ENCODE assay signal across 14 cellular contexts in the genomic region with DNA sequence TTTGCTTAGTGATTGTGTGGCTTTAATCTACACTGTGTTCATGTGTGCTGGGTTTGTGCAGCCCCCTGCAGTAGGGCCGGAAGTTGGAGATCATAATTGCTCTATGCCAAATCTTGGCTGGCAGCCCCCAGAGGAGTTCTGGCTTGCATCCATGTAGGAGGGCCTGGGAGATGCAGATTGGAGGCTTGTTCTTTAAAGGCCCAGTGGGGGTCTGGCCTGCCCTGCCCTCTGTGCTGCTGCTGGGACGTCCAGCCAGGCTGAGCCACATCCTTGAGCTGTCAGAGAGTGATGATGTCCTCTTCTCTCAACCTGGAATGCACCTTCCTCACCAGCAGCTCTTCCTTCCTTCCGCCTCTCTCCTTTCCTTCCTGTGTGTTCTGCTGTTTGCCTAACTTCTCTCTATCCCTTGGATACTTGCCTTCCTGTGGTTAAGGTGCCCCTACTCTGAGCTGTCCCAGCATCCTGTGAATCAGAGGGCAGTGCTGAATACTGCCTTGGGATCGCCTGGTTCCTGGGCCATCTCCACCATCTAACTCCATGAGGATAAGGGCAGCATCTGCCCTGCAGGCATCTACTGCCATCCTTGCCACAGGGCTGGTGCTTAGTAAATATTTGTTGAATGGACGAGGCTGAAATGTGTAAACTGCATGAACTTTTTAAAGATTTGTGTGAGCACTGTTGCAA. TPM values are rescaled to one million over a fixed set of nuclear protein-coding genes. Genes with fewer than 3 reads are reported as not detected.
DNase-seq lines count a peak whose midpoint lies in the region; ATAC-seq, FAIRE-seq and TF ChIP-seq lines count a peak whose summit lies in the region.
"Had no signal": no experiment of that assay in that cellular context is flagged by ENCODE, and none has a peak within 500 bp of the region (broad histone marks: within the 10 kb centered on the region; RNA-seq: fewer than 3 reads in every experiment).

No MANE protein-coding gene starts in this region.

- peaks cover 27% of the 10 kb centered on the region; the same call in 2 of the 3 replicates for H3K36me3 Mint-ChIP-seq in GM23338 (ENCODE audit: low read depth)
- H3K36me3 Mint-ChIP-seq in osteocyte (ENCODE audit: unreplicated experiment), result peaks cover 5% of the 10 kb centered on the region
- no peaks in the 10 kb centered on the region for H3K36me3 Mint-ChIP-seq in CD14-positive monocyte
- H3K36me3 Mint-ChIP-seq: natural killer cell treated with Interleukin-12 subunit alpha and Interleukin-12 subunit beta and Interleukin-15 and Interleukin-18, amount 100 ng/mL, for 72 hours had no signal

- no TSS peak for BruUV-seq in endothelial cell of umbilical vein (replicated peaks; lab: Mats Ljungman, UMichigan)

- intact Hi-C loops in endothelial cell of umbilical vein (cut with micrococcal nuclease) (no loop called here), CD14-positive monocyte (cut with micrococcal nuclease) (no loop called here)

- H3K9me1 ChIP-seq in endothelial cell of umbilical vein (replicated peaks; ENCODE audit: control insufficient read depth, extremely low read depth, insufficient read depth, low read length), result no peaks in the 10 kb centered on the region

- no peak overlapping the region for H3K4me3 ChIP-seq in GM23338
- no peak overlapping the region for H3K4me3 ChIP-seq in SK-N-MC
- no peak overlapping the region for H3K4me3 ChIP-seq in endothelial cell of umbilical vein (replicated peaks in 1 of 3; ENCODE audit: insufficient read depth in 1 of 3, low read depth in 1 of 3, low read length in 3 of 3)
- H3K4me3 ChIP-seq: thyroid gland had no signal

- H2AFZ ChIP-seq in GM23338 (no peak overlapping the region), endothelial cell of umbilical vein (ENCODE audit: low read depth, low read length) (no peak overlapping the region)

- H3K4me1 ChIP-seq in GM23338 (ENCODE audit: insufficient read depth), result peaks cover 14% of the 10 kb centered on the region
- peaks cover 22% of the 10 kb centered on the region for H3K4me1 ChIP-seq in endothelial cell of umbilical vein (ENCODE audit: control insufficient read depth, extremely low read depth, insufficient read depth, low read length)

- H3K4me2 ChIP-seq in GM23338 (no peak overlapping the region), endothelial cell of umbilical vein (ENCODE audit: insufficient read depth, low read length) (no peak overlapping the region)

- CTCF ChIA-PET in endothelial cell of umbilical vein (lab: Charles Lee), result no interaction called here

- dilution Hi-C loops in endothelial cell of umbilical vein (cut with MboI; ENCODE audit: extremely low pct_ligation_motif_present, low sequenced_read_pairs), result no loop called here

- DNase-seq in GM23338 (ENCODE audit: low spot score), result no peak
- peak; percentile 59 for DNase-seq in SK-N-MC (ENCODE audit: low read depth, low spot score)
- DNase-seq in endothelial cell of umbilical vein (ENCODE audit: low read depth, low spot score), result peak; percentile 26
- DNase-seq in osteocyte (ENCODE audit: extremely low spot score, unreplicated experiment), result no peak
- no peak for DNase-seq in CD14-positive monocyte (ENCODE audit: low spot score)
- DNase-seq in stimulated activated CD4-positive, alpha-beta T cell treated with anti-CD3 and anti-CD28 coated beads, Interleukin-2, amount 100 ng/mL, for 48 hours, result no peak
- DNase-seq: COR-L47, glutamatergic neuron, left colon, Right ventricle myocardium superior, thyroid gland had no signal

- H3K79me2 ChIP-seq in GM23338 (replicated peaks; ENCODE audit: insufficient read depth) (peaks cover 95% of the 10 kb centered on the region), endothelial cell of umbilical vein (ENCODE audit: control insufficient read depth, insufficient read depth, low read length) (peaks cover 86% of the 10 kb centered on the region)

- H3K27me3 Mint-ChIP-seq in GM23338 (ENCODE audit: insufficient read depth, low read depth, poor library complexity) (peaks cover 4% of the 10 kb centered on the region), osteocyte (ENCODE audit: unreplicated experiment) (no peaks in the 10 kb centered on the region), CD14-positive monocyte (ENCODE audit: low read depth in 3 of 3) (peaks cover 0 to 4% (median 0%) of the 10 kb centered on the region in 3 donors)
- H3K27me3 Mint-ChIP-seq: natural killer cell treated with Interleukin-12 subunit alpha and Interleukin-12 subunit beta and Interleukin-15 and Interleukin-18, amount 100 ng/mL, for 72 hours had no signal

- no peaks in the 10 kb centered on the region for H3F3A ChIP-seq in GM23338 (replicated peaks; ENCODE audit: low read depth)

- peaks cover 24% of the 10 kb centered on the region for H3K4me1 Mint-ChIP-seq in GM23338
- H3K4me1 Mint-ChIP-seq in osteocyte (ENCODE audit: unreplicated experiment), result peaks cover 45% of the 10 kb centered on the region
- H3K4me1 Mint-ChIP-seq in CD14-positive monocyte, result no peaks in the 10 kb centered on the region

- H3K9me3 ChIP-seq in SK-N-MC (ENCODE audit: low read depth, low read length) (no peaks in the 10 kb centered on the region), endothelial cell of umbilical vein (replicated peaks; ENCODE audit: control insufficient read depth, insufficient read depth, low read length) (no peaks in the 10 kb centered on the region)
- H3K9me3 ChIP-seq: thyroid gland had no signal

- H3K9me2 ChIP-seq in GM23338 (ENCODE audit: insufficient read depth), result no peaks in the 10 kb centered on the region

- H3K27ac ChIP-seq in GM23338 (ENCODE audit: low read depth) (no peak overlapping the region), SK-N-MC (peak overlapping the region; percentile 84; the same call in 1 of the 2 replicates), endothelial cell of umbilical vein (ENCODE audit: insufficient read depth, low read depth, low read length) (no peak overlapping the region)
- H3K27ac ChIP-seq: thyroid gland had no signal

- no peak for TF ChIP-seq POLR2A in endothelial cell of umbilical vein (IDR thresholded peaks at IDR 0.05; ENCODE audit: low read depth, low read length)

- ATAC-seq in GM23338, result peak; percentile 64
- ATAC-seq in GM19455 (IDR thresholded peaks at IDR 0.05; ENCODE audit: unreplicated experiment), result no peak
- no peak for ATAC-seq in HG02678 (IDR thresholded peaks at IDR 0.05; ENCODE audit: unreplicated experiment)
- ATAC-seq: left colon had no signal

- no peak overlapping the region for H3K4me3 Mint-ChIP-seq in GM23338
- H3K4me3 Mint-ChIP-seq in osteocyte (ENCODE audit: unreplicated experiment), result no peak overlapping the region
- no peak overlapping the region for H3K4me3 Mint-ChIP-seq in CD14-positive monocyte
- H3K4me3 Mint-ChIP-seq: natural killer cell treated with Interleukin-12 subunit alpha and Interleukin-12 subunit beta and Interleukin-15 and Interleukin-18, amount 100 ng/mL, for 72 hours had no signal

- H3K27me3 ChIP-seq in GM23338 (ENCODE audit: insufficient read depth), result no peaks in the 10 kb centered on the region
- H3K27me3 ChIP-seq in endothelial cell of umbilical vein (ENCODE audit: control insufficient read depth in 2 of 2, insufficient read depth in 2 of 2, low read length in 2 of 2), result no peaks in the 10 kb centered on the region
- H3K27me3 ChIP-seq: thyroid gland had no signal

- POLR2A ChIA-PET in endothelial cell of umbilical vein (lab: Charles Lee), result interaction anchor here (1.2 kb wide), 1 partner anchor 9 kb away, joined by 4 read pairs; no protein-coding TSS in a partner anchor

- no peak for FAIRE-seq in endothelial cell of umbilical vein (lab: Jason Lieb, UNC)

- H3K9me3 Mint-ChIP-seq in GM23338, result no peaks in the 10 kb centered on the region; the same call in 1 of the 3 replicates
- peaks cover 4% of the 10 kb centered on the region for H3K9me3 Mint-ChIP-seq in osteocyte (ENCODE audit: unreplicated experiment)
- peaks cover 4 to 20% (median 13%) of the 10 kb centered on the region in 7 donors for H3K9me3 Mint-ChIP-seq in CD14-positive monocyte
- H3K9me3 Mint-ChIP-seq: natural killer cell treated with Interleukin-12 subunit alpha and Interleukin-12 subunit beta and Interleukin-15 and Interleukin-18, amount 100 ng/mL, for 72 hours had no signal

- H3K27ac Mint-ChIP-seq in GM23338, result no peak overlapping the region
- peak overlapping the region; percentile 80 for H3K27ac Mint-ChIP-seq in osteocyte (ENCODE audit: unreplicated experiment)
- H3K27ac Mint-ChIP-seq in CD14-positive monocyte, result no peak overlapping the region
- H3K27ac Mint-ChIP-seq: natural killer cell treated with Interleukin-12 subunit alpha and Interleukin-12 subunit beta and Interleukin-15 and Interleukin-18, amount 100 ng/mL, for 72 hours had no signal

- no peak for TF ChIP-seq CTCF in GM23338 (conservative IDR thresholded peaks at IDR 0.05; ENCODE audit: low read depth in 2 of 2)
- no peak for TF ChIP-seq CTCF in endothelial cell of umbilical vein (IDR thresholded peaks at IDR 0.05; ENCODE audit: extremely low read depth in 1 of 2, insufficient read depth in 1 of 2, low read depth in 1 of 2, low read length in 2 of 2)
- no peak for TF ChIP-seq CTCF in osteocyte (IDR thresholded peaks at IDR 0.05)
- no peak for TF ChIP-seq CTCF in CD14-positive monocyte (IDR thresholded peaks at IDR 0.05)

- H3K9ac ChIP-seq in SK-N-MC (ENCODE audit: insufficient read length) (no peak overlapping the region), endothelial cell of umbilical vein (replicated peaks; ENCODE audit: extremely low read depth, insufficient read depth, low read length) (no peak overlapping the region)

- H3K36me3 ChIP-seq in GM23338 (ENCODE audit: insufficient read depth) (no peaks in the 10 kb centered on the region), SK-N-MC (ENCODE audit: insufficient read depth, low read length) (no peaks in the 10 kb centered on the region), endothelial cell of umbilical vein (ENCODE audit: control insufficient read depth in 2 of 2, extremely low read depth in 1 of 2, insufficient read depth in 2 of 2, low read length in 2 of 2) (no peaks in the 10 kb centered on the region)
- H3K36me3 ChIP-seq: thyroid gland had no signal

- H4K20me1 ChIP-seq in GM23338 (replicated peaks; ENCODE audit: insufficient read depth) (peaks cover 20% of the 10 kb centered on the region), endothelial cell of umbilical vein (replicated peaks; ENCODE audit: control insufficient read depth, extremely low read depth, insufficient read depth, low read length) (no peaks in the 10 kb centered on the region)

RNA-seq across cellular contexts. Expression of gene DOCK1, which starts 30.2 kb away (rescaled TPM):
- 55.3 and 57.8 TPM in 2 replicates for total RNA-seq in GM23338 (2014; rRNA removed; shearing (Covaris generic))
- 10.7 and 13.2 TPM in 2 replicates for polyA plus RNA-seq in GM23338 (2016; fragmentation: Nextera tagmentation; extraction: Ambion mirVana)
- 78.7 and 83.1 TPM in 2 replicates for total RNA-seq in endothelial cell of umbilical vein
- 15.6 and 22.5 TPM in 2 replicates for polyA plus RNA-seq in endothelial cell of umbilical vein
- polyA plus RNA-seq in endothelial cell of umbilical vein (2011; cell fraction: cytosol; rRNA removed), result 30.8 and 32.6 TPM in 2 replicates
- polyA plus RNA-seq in endothelial cell of umbilical vein (2011; cell fraction: nucleus; rRNA removed), result 38.1 and 45.2 TPM in 2 replicates
- 55.5 and 65.7 TPM in 2 replicates for polyA plus RNA-seq in endothelial cell of umbilical vein (2012)
- polyA minus RNA-seq in endothelial cell of umbilical vein, result 84.9 and 86.4 TPM in 2 replicates
- polyA minus RNA-seq in endothelial cell of umbilical vein (2011; cell fraction: cytosol; rRNA and poly(A)+ RNA removed), result 16.8 TPM
- polyA minus RNA-seq in endothelial cell of umbilical vein (2011; cell fraction: nucleus; rRNA and poly(A)+ RNA removed), result 101 and 153 TPM in 2 replicates
- total RNA-seq in osteocyte, result 66.3 and 68.7 TPM in 2 replicates
- polyA plus RNA-seq in CD14-positive monocyte, result under 1 TPM in 1 of 2 donors, not detected in 1; 0.35 TPM

Comparison
In these comparisons a context has a peak if more than half of its experiments do, and no peak if none do; other contexts are left out.
1. DNase-seq: peak in SK-N-MC (single experiment) and endothelial cell of umbilical vein (single experiment); none in GM23338 (single experiment), osteocyte (single experiment), CD14-positive monocyte (single experiment) and stimulated activated CD4-positive, alpha-beta T cell treated with anti-CD3 and anti-CD28 coated beads, Interleukin-2, amount 100 ng/mL, for 48 hours (0 of 2).